ENCODE assay signal across 1 cellular context in the genomic region with DNA sequence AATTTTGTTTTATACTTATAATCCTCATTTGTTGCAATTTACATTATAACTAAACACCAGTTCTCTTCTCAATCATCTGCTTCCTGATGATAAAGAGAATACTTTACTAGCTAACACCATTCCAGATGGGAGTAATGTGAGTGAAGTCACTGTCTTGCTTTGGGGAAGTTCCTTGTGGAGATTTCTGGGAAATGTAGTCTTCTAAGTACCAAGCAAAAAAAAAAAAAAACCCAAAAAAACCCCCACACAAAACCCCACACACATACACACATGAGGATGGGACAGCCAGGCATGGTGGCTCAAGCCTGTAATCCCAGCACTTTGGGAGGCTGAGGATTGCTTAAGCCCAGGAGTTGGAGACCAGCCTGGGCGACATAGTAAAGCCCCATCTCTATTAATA.
TF ChIP-seq lines count a peak whose summit lies in the region.

No MANE protein-coding gene starts in this region.

TF ChIP-seq in GM23338, 12 proteins besides CTCF, POLR2A, EP300 and RAD21 (continued from another document):
- no peak for TF ChIP-seq NANOG (IDR thresholded peaks at IDR 0.05; ENCODE audit: borderline replicate concordance)
- no peak for TF ChIP-seq STAT1 (IDR thresholded peaks at IDR 0.05; ENCODE audit: unreplicated experiment)
TF ChIP-seq in GM23338: peak in this region for 0.
